19 cellular contexts compared by ENCODE assay signal in genomic region chr1:55302972-55303371, GRCh38.
DNase-seq lines count a peak whose midpoint lies in the region; ATAC-seq and TF ChIP-seq lines count a peak whose summit lies in the region.
"Had no signal": no experiment of that assay in that cellular context is flagged by ENCODE, and none has a peak within 500 bp of the region (broad histone marks: within the 10 kb centered on the region; RNA-seq: fewer than 3 reads in every experiment).

No MANE protein-coding gene starts in this region.

- H3K36me3 ChIP-seq in SK-N-SH (replicated peaks in 1 of 2; ENCODE audit: control insufficient read depth in 1 of 2, insufficient read depth in 2 of 2, low read length in 1 of 2): no peaks in the 10 kb centered on the region

- no peaks in the 10 kb centered on the region for H3K79me2 ChIP-seq in SK-N-SH (ENCODE audit: insufficient read depth)

- H3K4me3 ChIP-seq in SK-N-SH (ENCODE audit: low read depth in 2 of 2, low read length in 1 of 2): no peak overlapping the region
- H3K4me3 ChIP-seq: A549, GM12878 had no signal

- DNase-seq in SK-N-SH (no peak), EH (ENCODE audit: low read depth) (peak; percentile 55), SW480 (ENCODE audit: low spot score) (peak; percentile 24), NCI-H748 (lab: John Stamatoyannopoulos, UW; ENCODE audit: unreplicated experiment) (no peak), NOMO-1 treated with dmso at 0.1 percent for 144 hours (lab: John Stamatoyannopoulos, UW; ENCODE audit: unreplicated experiment) (no peak), kidney tubule cell (ENCODE audit: low spot score) (no peak)
- DNase-seq: AML-193; Caco-2; Calu3; CD4-positive, alpha-beta T cell; CD8-positive, alpha-beta T cell; DMS79 treated with DMSO at 0.1 percent for 48 hours; EL; GDM1 had no signal

- ATAC-seq in SK-N-SH treated with all-trans-retinoic acid at 6 μM for 48 hours: peak; percentile 56; the same call in 1 of the 3 replicates
- ATAC-seq: A549; CD8-positive, alpha-beta T cell; GM12878 had no signal

- TF ChIP-seq RAD21 in SK-N-SH (IDR thresholded peaks at IDR 0.05; ENCODE audit: low read length): no peak

- no peaks in the 10 kb centered on the region for H3F3A ChIP-seq in SK-N-SH (replicated peaks; ENCODE audit: insufficient read depth)

- no peak overlapping the region for H3K4me2 ChIP-seq in SK-N-SH
- H3K4me2 ChIP-seq: A549 had no signal

- H3K27ac ChIP-seq in SK-N-SH (ENCODE audit: low read depth in 2 of 2, low read length in 1 of 2): no peak overlapping the region
- H3K27ac ChIP-seq: 22Rv1, C4-2B had no signal

- H3K9ac ChIP-seq in SK-N-SH: no peak overlapping the region

- TF ChIP-seq CTCF in SK-N-SH (IDR thresholded peaks at IDR 0.05): no peak

- H3K27me3 ChIP-seq in SK-N-SH (ENCODE audit: insufficient read depth): no peaks in the 10 kb centered on the region

- WGBS in SK-N-SH (ENCODE audit: low lambda C conversion rate): 95% methylated on average over 2 of the region's 2 CpGs

- no peaks in the 10 kb centered on the region for H4K20me1 ChIP-seq in SK-N-SH (ENCODE audit: insufficient read depth)

- no peaks in the 10 kb centered on the region for H3K9me2 ChIP-seq in SK-N-SH

- TF ChIP-seq EP300 in SK-N-SH (IDR thresholded peaks at IDR 0.05; ENCODE audit: borderline replicate concordance in 1 of 2, low read depth in 1 of 2, low read length in 1 of 2): no peak

- no peak overlapping the region for H2AFZ ChIP-seq in SK-N-SH (ENCODE audit: low read depth)

- CTCF ChIA-PET in SK-N-SH (lab: Yijun Ruan, JAX): interaction anchor here (1.3 to 2.4 kb wide), 4 partner anchors 17 to 1281 kb away, joined by 3 to 9 read pairs (median 4); no protein-coding TSS in a partner anchor

- POLR2A ChIA-PET in SK-N-SH (lab: Yijun Ruan, JAX): no interaction called here

- peaks cover 0 to 12% of the 10 kb centered on the region in 2 experiments; a peak in 1 of 4 replicates for H3K4me1 ChIP-seq in SK-N-SH (ENCODE audit: control insufficient read depth in 1 of 2, insufficient read depth in 2 of 2, low read depth in 1 of 2, low read length in 1 of 2)
- H3K4me1 ChIP-seq: Caco-2 had no signal

- H3K9me3 ChIP-seq in SK-N-SH: no peaks in the 10 kb centered on the region
- H3K9me3 ChIP-seq: Caco-2 had no signal

TF ChIP-seq in SK-N-SH treated with all-trans-retinoic acid at 6 μM for 48 hours, 23 proteins besides CTCF, POLR2A, EP300 and RAD21:
- TF ChIP-seq ZFP3 (CRISPR knock-in tag; IDR thresholded peaks at IDR 0.05): no peak
- no peak for TF ChIP-seq TCF4 (CRISPR knock-in tag; IDR thresholded peaks at IDR 0.05; ENCODE audit: borderline replicate concordance)
- TF ChIP-seq PPARA (CRISPR knock-in tag; IDR thresholded peaks at IDR 0.05; ENCODE audit: borderline replicate concordance): no peak
- no peak for TF ChIP-seq ISL1 (CRISPR knock-in tag; IDR thresholded peaks at IDR 0.05)

TF ChIP-seq in SK-N-SH, 30 proteins besides CTCF, POLR2A, EP300 and RAD21:
- TF ChIP-seq NFIC (IDR thresholded peaks at IDR 0.05; ENCODE audit: borderline replicate concordance): no peak
- TF ChIP-seq REST (IDR thresholded peaks at IDR 0.05; ENCODE audit: low read depth, low read length): no peak
- no peak for TF ChIP-seq SMC3 (IDR thresholded peaks at IDR 0.05; ENCODE audit: low read depth, low read length)
- no peak for TF ChIP-seq TAF1 (IDR thresholded peaks at IDR 0.05; ENCODE audit: borderline replicate concordance, low read depth, low read length)
- no peak for TF ChIP-seq FOSL2 (IDR thresholded peaks at IDR 0.05; ENCODE audit: borderline replicate concordance, low read depth)
- TF ChIP-seq YY1 (IDR thresholded peaks at IDR 0.05; ENCODE audit: low read depth): no peak
- TF ChIP-seq MEF2A (IDR thresholded peaks at IDR 0.05; ENCODE audit: borderline replicate concordance, low read depth): no peak
TF ChIP-seq in SK-N-SH: peak in this region for 0.

Comparison
In these comparisons a context has a peak if more than half of its experiments do, and no peak if none do; other contexts are left out.
1. DNase-seq: peak in EH (single experiment) and SW480 (single experiment); none in SK-N-SH (single experiment), NCI-H748 (single experiment), NOMO-1 treated with dmso at 0.1 percent for 144 hours (single experiment) and kidney tubule cell (single experiment).